Comparison of ENCODE assay signal across 10 cellular contexts in the genomic region with DNA sequence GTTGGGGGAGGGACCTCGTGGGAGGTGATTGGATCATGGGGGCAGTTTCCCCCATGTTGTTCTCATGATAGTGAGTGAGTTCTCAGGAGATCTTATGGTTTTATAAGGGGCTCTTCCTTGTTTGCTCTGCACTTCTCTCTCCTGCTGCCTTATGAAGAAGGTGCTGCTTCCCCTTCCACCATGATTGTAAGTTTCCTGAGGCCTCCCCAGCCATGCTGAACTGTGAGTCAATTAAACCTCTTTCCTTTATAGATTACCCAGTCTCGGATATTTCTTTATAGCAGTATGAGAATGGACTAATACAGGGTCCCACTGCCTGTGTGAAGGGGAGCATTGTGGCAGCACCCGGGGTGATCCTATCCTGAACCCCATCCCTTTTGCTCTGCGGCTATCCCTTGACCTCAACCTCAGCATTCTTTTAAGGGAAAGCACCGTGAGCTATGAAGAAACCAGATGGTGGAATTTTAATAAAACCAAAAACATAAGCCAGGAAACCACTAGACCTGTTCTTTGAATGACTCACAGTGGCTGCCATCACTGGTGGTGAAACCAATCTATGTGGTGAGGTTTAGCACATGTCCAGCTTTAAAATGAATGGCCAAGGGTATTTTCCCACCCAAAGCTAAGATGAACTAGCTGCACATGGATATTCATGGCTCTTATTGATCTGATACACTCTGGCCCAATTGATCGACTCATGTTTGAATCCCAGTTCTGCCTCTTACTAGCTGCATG.
A peak's percentile ranks its signal among the peaks of the same experiment; 100 is the strongest.
DNase-seq lines count a peak whose midpoint lies in the region; ATAC-seq and TF ChIP-seq lines count a peak whose summit lies in the region.
"Had no signal": no experiment of that assay in that cellular context is flagged by ENCODE, and none has a peak within 500 bp of the region (broad histone marks: within the 10 kb centered on the region; RNA-seq: fewer than 3 reads in every experiment).

No MANE protein-coding gene starts in this region.

- BruUV-seq in Calu3 (replicated peaks; lab: Mats Ljungman, UMichigan) = no TSS peak

- no peak overlapping the region for H3K4me3 ChIP-seq in GM23338
- H3K4me3 ChIP-seq: Peyer's patch, skin epidermis had no signal

- H3K4me3 Mint-ChIP-seq in activated CD8-positive, alpha-beta T cell treated with anti-CD3 and anti-CD28 coated beads for 36 hours = no peak overlapping the region
- H3K4me3 Mint-ChIP-seq in GM23338 (no peak overlapping the region), Calu3 (ENCODE audit: low read depth, unreplicated experiment) (no peak overlapping the region)

- no peaks in the 10 kb centered on the region for H3K4me1 ChIP-seq in GM23338 (ENCODE audit: insufficient read depth)
- H3K4me1 ChIP-seq: Peyer's patch had no signal

- H3K36me3 Mint-ChIP-seq in activated CD8-positive, alpha-beta T cell treated with anti-CD3 and anti-CD28 coated beads for 36 hours (ENCODE audit: low read depth) = peaks cover 7% of the 10 kb centered on the region
- H3K36me3 Mint-ChIP-seq in GM23338 (ENCODE audit: low read depth) (no peaks in the 10 kb centered on the region), Calu3 (ENCODE audit: insufficient read depth, unreplicated experiment) (no peaks in the 10 kb centered on the region)

- no peaks in the 10 kb centered on the region for H4K20me1 ChIP-seq in GM23338 (replicated peaks; ENCODE audit: insufficient read depth)

- H2AFZ ChIP-seq in GM23338 = no peak overlapping the region

- H3K4me1 Mint-ChIP-seq in activated CD8-positive, alpha-beta T cell treated with anti-CD3 and anti-CD28 coated beads for 36 hours (ENCODE audit: low read depth) = peaks cover 30% of the 10 kb centered on the region
- H3K4me1 Mint-ChIP-seq in GM23338 (peaks cover 8% of the 10 kb centered on the region; the same call in 2 of the 3 replicates), Calu3 (ENCODE audit: low read depth, unreplicated experiment) (no peaks in the 10 kb centered on the region)

- peak; percentile 94 for ATAC-seq in GM18909 (IDR thresholded peaks at IDR 0.05; ENCODE audit: poor library complexity, unreplicated experiment)
- peak; percentile 83 for ATAC-seq in HG03045 (IDR thresholded peaks at IDR 0.05; ENCODE audit: unreplicated experiment)
- ATAC-seq in activated CD8-positive, alpha-beta T cell treated with anti-CD3 and anti-CD28 coated beads for 36 hours = peak; percentile 75
- ATAC-seq in GM23338 = no peak

- no peaks in the 10 kb centered on the region for H3K27me3 Mint-ChIP-seq in activated CD8-positive, alpha-beta T cell treated with anti-CD3 and anti-CD28 coated beads for 36 hours
- H3K27me3 Mint-ChIP-seq in GM23338 (ENCODE audit: insufficient read depth, low read depth, poor library complexity) = peaks cover 11% of the 10 kb centered on the region
- no peaks in the 10 kb centered on the region for H3K27me3 Mint-ChIP-seq in Calu3 (ENCODE audit: unreplicated experiment)

- intact Hi-C loops in activated CD8-positive, alpha-beta T cell treated with anti-CD3 and anti-CD28 coated beads for 36 hours (cut with micrococcal nuclease) = no loop called here
- intact Hi-C loops in Calu3 (cut with micrococcal nuclease; ENCODE audit: unreplicated experiment) = no loop called here

- peaks cover 22% of the 10 kb centered on the region for H3K9me3 Mint-ChIP-seq in activated CD8-positive, alpha-beta T cell treated with anti-CD3 and anti-CD28 coated beads for 36 hours
- H3K9me3 Mint-ChIP-seq in GM23338 (no peaks in the 10 kb centered on the region), Calu3 (ENCODE audit: low read depth, unreplicated experiment) (no peaks in the 10 kb centered on the region)

- no peaks in the 10 kb centered on the region for H3K27me3 ChIP-seq in GM23338 (ENCODE audit: insufficient read depth)
- H3K27me3 ChIP-seq: Peyer's patch had no signal

- H3K36me3 ChIP-seq in GM23338 (ENCODE audit: insufficient read depth) = no peaks in the 10 kb centered on the region
- H3K36me3 ChIP-seq: Peyer's patch had no signal

- no peaks in the 10 kb centered on the region for H3K79me2 ChIP-seq in GM23338 (replicated peaks; ENCODE audit: insufficient read depth)

- DNase-seq in A172 (ENCODE audit: low spot score) (peak; percentile 88), GM23338 (ENCODE audit: low spot score) (no peak), DMS 273 treated with DMSO at 0.1 percent for 48 hours (lab: John Stamatoyannopoulos, UW) (no peak), Calu3 (no peak)
- peak; percentile 65 for DNase-seq in activated CD8-positive, alpha-beta T cell treated with anti-CD3 and anti-CD28 coated beads for 36 hours
- no peak for DNase-seq in effector CD4-positive, alpha-beta T cell
- DNase-seq: Peyer's patch had no signal

- CTCF ChIA-PET in activated CD8-positive, alpha-beta T cell treated with anti-CD3 and anti-CD28 coated beads for 36 hours (lab: Charles Lee) = interaction anchor here (1.2 to 1.4 kb wide), 2 partner anchors 19 to 68 kb away, joined by 3 read pairs; no protein-coding TSS in a partner anchor
- CTCF ChIA-PET in Calu3 (lab: Charles Lee) = no interaction called here

- H3K9me2 ChIP-seq in GM23338 (ENCODE audit: insufficient read depth) = no peaks in the 10 kb centered on the region

- H3K4me2 ChIP-seq in GM23338 = no peak overlapping the region

- no peaks in the 10 kb centered on the region for H3F3A ChIP-seq in GM23338 (replicated peaks; ENCODE audit: low read depth)

- H3K27ac ChIP-seq in GM23338 (ENCODE audit: low read depth) = no peak overlapping the region
- H3K27ac ChIP-seq: Peyer's patch, skin epidermis had no signal

- POLR2A ChIA-PET in activated CD8-positive, alpha-beta T cell treated with anti-CD3 and anti-CD28 coated beads for 36 hours (lab: Charles Lee) = interaction anchor here (0.7 to 1.5 kb wide), 5 partner anchors 13 to 119 kb away, joined by 3 to 4 read pairs (median 3); no protein-coding TSS in a partner anchor

- TF ChIP-seq CTCF in activated CD8-positive, alpha-beta T cell treated with anti-CD3 and anti-CD28 coated beads for 36 hours (IDR thresholded peaks at IDR 0.05) = no peak
- TF ChIP-seq CTCF in GM23338 (conservative IDR thresholded peaks at IDR 0.05; ENCODE audit: low read depth in 2 of 2) = no peak
- TF ChIP-seq CTCF in Calu3 (IDR thresholded peaks at IDR 0.05; ENCODE audit: unreplicated experiment) = no peak

- H3K27ac Mint-ChIP-seq in activated CD8-positive, alpha-beta T cell treated with anti-CD3 and anti-CD28 coated beads for 36 hours = peak overlapping the region; percentile 81
- H3K27ac Mint-ChIP-seq in GM23338 (no peak overlapping the region), Calu3 (ENCODE audit: unreplicated experiment) (no peak overlapping the region)

TF ChIP-seq in GM23338, 12 proteins besides CTCF, POLR2A, EP300 and RAD21:
- no peak for TF ChIP-seq NANOG (IDR thresholded peaks at IDR 0.05; ENCODE audit: borderline replicate concordance)

Comparison
In these comparisons a context has a peak if more than half of its experiments do, and no peak if none do; other contexts are left out.
1. DNase-seq: peak in A172 (single experiment) and activated CD8-positive, alpha-beta T cell treated with anti-CD3 and anti-CD28 coated beads for 36 hours (single experiment); none in GM23338 (single experiment), DMS 273 treated with DMSO at 0.1 percent for 48 hours (single experiment), Calu3 (single experiment) and effector CD4-positive, alpha-beta T cell (single experiment).